1 cellular context compared by ENCODE assay signal in genomic region chr14:104181761-104182530, GRCh38.
TF ChIP-seq lines count a peak whose summit lies in the region.

No MANE protein-coding gene starts in this region.

TF ChIP-seq in HCT116, 20 proteins besides CTCF, POLR2A, EP300 and RAD21 (continued from another document):
- no peak for TF ChIP-seq ATF3 (IDR thresholded peaks at IDR 0.05)
- no peak for TF ChIP-seq CBX3 (IDR thresholded peaks at IDR 0.05; ENCODE audit: low read depth)
